ENCODE assay signal across 12 cellular contexts in genomic region chrX:68823413-68824151, GRCh38.
"Had no signal": no experiment of that assay in that cellular context is flagged by ENCODE, and none has a peak within 500 bp of the region (broad histone marks: within the 10 kb centered on the region; RNA-seq: fewer than 3 reads in every experiment).

No MANE protein-coding gene starts in this region.

- H3K27ac Mint-ChIP-seq: activated CD4-positive, alpha-beta memory T cell treated with anti-CD3 and anti-CD28 coated beads for 36 hours had no signal

- H3K36me3 Mint-ChIP-seq: activated CD4-positive, alpha-beta memory T cell treated with anti-CD3 and anti-CD28 coated beads for 36 hours; mesothelial cell of epicardium had no signal

- H3K27ac ChIP-seq: adrenal gland, gastroesophageal sphincter, spleen had no signal

- H3K4me3 Mint-ChIP-seq: activated CD4-positive, alpha-beta memory T cell treated with anti-CD3 and anti-CD28 coated beads for 36 hours; activated T-helper 17 cell treated with anti-CD3 and anti-CD28 coated beads, Interleukin-2, amount 50 U/mL, for 72 hours; mesothelial cell of epicardium had no signal

- DNase-seq: activated naive CD4-positive, alpha-beta T cell treated with anti-CD3 and anti-CD28 coated beads, Interleukin-2, amount 50 U/mL, for 16 hours; adrenal gland; central memory CD4-positive, alpha-beta T cell; cortex of kidney; effector CD8-positive, alpha-beta T cell; spleen; stimulated activated CD4-positive, alpha-beta T cell treated with anti-CD3 and anti-CD28 coated beads, Interleukin-1b, Interleukin-23, amount 100 ng/mL, for 48 hours; stimulated activated naive CD4-positive, alpha-beta T cell treated with Interleukin-2 at 50 U/mL for 16 hours had no signal

- H3K36me3 ChIP-seq: adrenal gland, gastroesophageal sphincter, spleen had no signal

- H3K4me3 ChIP-seq: adrenal gland, gastroesophageal sphincter, spleen had no signal

- H3K4me1 ChIP-seq: adrenal gland had no signal

- H3K9me3 Mint-ChIP-seq: activated CD4-positive, alpha-beta memory T cell treated with anti-CD3 and anti-CD28 coated beads for 36 hours; activated T-helper 17 cell treated with anti-CD3 and anti-CD28 coated beads, Interleukin-2, amount 50 U/mL, for 72 hours had no signal

- H3K27me3 ChIP-seq: gastroesophageal sphincter had no signal

- H3K9me3 ChIP-seq: adrenal gland, gastroesophageal sphincter, spleen had no signal

- H3K27me3 Mint-ChIP-seq: activated CD4-positive, alpha-beta memory T cell treated with anti-CD3 and anti-CD28 coated beads for 36 hours; activated T-helper 17 cell treated with anti-CD3 and anti-CD28 coated beads, Interleukin-2, amount 50 U/mL, for 72 hours had no signal
